1 cellular context compared by ENCODE assay signal in genomic region chr6:33410050-33410710, GRCh38.
A peak's percentile ranks its signal among the peaks of the same experiment; 100 is the strongest.
TF ChIP-seq lines count a peak whose summit lies in the region.

No MANE protein-coding gene starts in this region.

TF ChIP-seq in SK-N-SH, 30 proteins besides CTCF, POLR2A, EP300 and RAD21 (continued from another document):
- no peak for TF ChIP-seq SMC3 (IDR thresholded peaks at IDR 0.05; ENCODE audit: low read depth, low read length)
- no peak for TF ChIP-seq MEF2A (IDR thresholded peaks at IDR 0.05; ENCODE audit: borderline replicate concordance, low read depth)
- TF ChIP-seq RFX5 (IDR thresholded peaks at IDR 0.05; ENCODE audit: low read length) = peak; percentile 72; the same call in 1 of the 2 replicates
- TF ChIP-seq ELF1 (IDR thresholded peaks at IDR 0.05) = peak; percentile 56
- TF ChIP-seq TCF12 (IDR thresholded peaks at IDR 0.05) = no peak
- no peak; the same call in 1 of the 2 replicates for TF ChIP-seq JUND (IDR thresholded peaks at IDR 0.05)
- TF ChIP-seq NFIC (IDR thresholded peaks at IDR 0.05; ENCODE audit: borderline replicate concordance) = no peak; the same call in 1 of the 2 replicates
- peak; percentile 71 for TF ChIP-seq NRF1 (IDR thresholded peaks at IDR 0.05; ENCODE audit: low read depth, low read length)
- TF ChIP-seq EZH2phosphoT487 (IDR thresholded peaks at IDR 0.05; ENCODE audit: borderline replicate concordance, low read depth) = no peak
- peak; percentile 90 for TF ChIP-seq MXI1 (IDR thresholded peaks at IDR 0.05; ENCODE audit: low read depth, low read length)
- TF ChIP-seq, protein P1, sequence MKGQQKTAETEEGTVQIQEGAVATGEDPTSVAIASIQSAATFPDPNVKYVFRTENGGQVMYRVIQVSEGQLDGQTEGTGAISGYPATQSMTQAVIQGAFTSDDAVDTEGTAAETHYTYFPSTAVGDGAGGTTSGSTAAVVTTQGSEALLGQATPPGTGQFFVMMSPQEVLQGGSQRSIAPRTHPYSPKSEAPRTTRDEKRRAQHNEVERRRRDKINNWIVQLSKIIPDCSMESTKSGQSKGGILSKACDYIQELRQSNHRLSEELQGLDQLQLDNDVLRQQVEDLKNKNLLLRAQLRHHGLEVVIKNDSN (IDR thresholded peaks at IDR 0.05; ENCODE audit: borderline replicate concordance, low read depth) = no peak
- no peak for TF ChIP-seq RXRA (IDR thresholded peaks at IDR 0.05; ENCODE audit: borderline replicate concordance, low read depth)
- no peak for TF ChIP-seq RCOR1 (IDR thresholded peaks at IDR 0.05; ENCODE audit: low read length)
- peak; percentile 91 for TF ChIP-seq MAX (IDR thresholded peaks at IDR 0.05; ENCODE audit: low read depth)
- no peak for TF ChIP-seq GATA2 (CRISPR knock-in tag; IDR thresholded peaks at IDR 0.05)
- peak; percentile 50; the same call in 1 of the 2 replicates for TF ChIP-seq FOXJ3 (CRISPR knock-in tag; IDR thresholded peaks at IDR 0.05)
- TF ChIP-seq, protein P2, sequence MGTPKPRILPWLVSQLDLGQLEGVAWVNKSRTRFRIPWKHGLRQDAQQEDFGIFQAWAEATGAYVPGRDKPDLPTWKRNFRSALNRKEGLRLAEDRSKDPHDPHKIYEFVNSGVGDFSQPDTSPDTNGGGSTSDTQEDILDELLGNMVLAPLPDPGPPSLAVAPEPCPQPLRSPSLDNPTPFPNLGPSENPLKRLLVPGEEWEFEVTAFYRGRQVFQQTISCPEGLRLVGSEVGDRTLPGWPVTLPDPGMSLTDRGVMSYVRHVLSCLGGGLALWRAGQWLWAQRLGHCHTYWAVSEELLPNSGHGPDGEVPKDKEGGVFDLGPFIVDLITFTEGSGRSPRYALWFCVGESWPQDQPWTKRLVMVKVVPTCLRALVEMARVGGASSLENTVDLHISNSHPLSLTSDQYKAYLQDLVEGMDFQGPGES (IDR thresholded peaks at IDR 0.05; ENCODE audit: low read depth, low read length) = peak; percentile 30; the same call in 1 of the 2 replicates
- TF ChIP-seq TEAD4 (IDR thresholded peaks at IDR 0.05; ENCODE audit: borderline replicate concordance, insufficient read depth) = no peak
- TF ChIP-seq, protein P3, sequence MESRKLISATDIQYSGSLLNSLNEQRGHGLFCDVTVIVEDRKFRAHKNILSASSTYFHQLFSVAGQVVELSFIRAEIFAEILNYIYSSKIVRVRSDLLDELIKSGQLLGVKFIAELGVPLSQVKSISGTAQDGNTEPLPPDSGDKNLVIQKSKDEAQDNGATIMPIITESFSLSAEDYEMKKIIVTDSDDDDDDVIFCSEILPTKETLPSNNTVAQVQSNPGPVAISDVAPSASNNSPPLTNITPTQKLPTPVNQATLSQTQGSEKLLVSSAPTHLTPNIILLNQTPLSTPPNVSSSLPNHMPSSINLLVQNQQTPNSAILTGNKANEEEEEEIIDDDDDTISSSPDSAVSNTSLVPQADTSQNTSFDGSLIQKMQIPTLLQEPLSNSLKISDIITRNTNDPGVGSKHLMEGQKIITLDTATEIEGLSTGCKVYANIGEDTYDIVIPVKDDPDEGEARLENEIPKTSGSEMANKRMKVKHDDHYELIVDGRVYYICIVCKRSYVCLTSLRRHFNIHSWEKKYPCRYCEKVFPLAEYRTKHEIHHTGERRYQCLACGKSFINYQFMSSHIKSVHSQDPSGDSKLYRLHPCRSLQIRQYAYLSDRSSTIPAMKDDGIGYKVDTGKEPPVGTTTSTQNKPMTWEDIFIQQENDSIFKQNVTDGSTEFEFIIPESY (IDR thresholded peaks at IDR 0.05; ENCODE audit: borderline replicate concordance, low read depth) = 0 out of 2 replicates have a peak, but pooled peaks have one; percentile 40
- TF ChIP-seq TAF1 (IDR thresholded peaks at IDR 0.05; ENCODE audit: borderline replicate concordance, low read depth, low read length) = peak; percentile 15; the same call in 1 of the 2 replicates
- TF ChIP-seq CHD2 (IDR thresholded peaks at IDR 0.05; ENCODE audit: low read length, partially characterized antibody) = peak; percentile 75
- TF ChIP-seq, protein P4, sequence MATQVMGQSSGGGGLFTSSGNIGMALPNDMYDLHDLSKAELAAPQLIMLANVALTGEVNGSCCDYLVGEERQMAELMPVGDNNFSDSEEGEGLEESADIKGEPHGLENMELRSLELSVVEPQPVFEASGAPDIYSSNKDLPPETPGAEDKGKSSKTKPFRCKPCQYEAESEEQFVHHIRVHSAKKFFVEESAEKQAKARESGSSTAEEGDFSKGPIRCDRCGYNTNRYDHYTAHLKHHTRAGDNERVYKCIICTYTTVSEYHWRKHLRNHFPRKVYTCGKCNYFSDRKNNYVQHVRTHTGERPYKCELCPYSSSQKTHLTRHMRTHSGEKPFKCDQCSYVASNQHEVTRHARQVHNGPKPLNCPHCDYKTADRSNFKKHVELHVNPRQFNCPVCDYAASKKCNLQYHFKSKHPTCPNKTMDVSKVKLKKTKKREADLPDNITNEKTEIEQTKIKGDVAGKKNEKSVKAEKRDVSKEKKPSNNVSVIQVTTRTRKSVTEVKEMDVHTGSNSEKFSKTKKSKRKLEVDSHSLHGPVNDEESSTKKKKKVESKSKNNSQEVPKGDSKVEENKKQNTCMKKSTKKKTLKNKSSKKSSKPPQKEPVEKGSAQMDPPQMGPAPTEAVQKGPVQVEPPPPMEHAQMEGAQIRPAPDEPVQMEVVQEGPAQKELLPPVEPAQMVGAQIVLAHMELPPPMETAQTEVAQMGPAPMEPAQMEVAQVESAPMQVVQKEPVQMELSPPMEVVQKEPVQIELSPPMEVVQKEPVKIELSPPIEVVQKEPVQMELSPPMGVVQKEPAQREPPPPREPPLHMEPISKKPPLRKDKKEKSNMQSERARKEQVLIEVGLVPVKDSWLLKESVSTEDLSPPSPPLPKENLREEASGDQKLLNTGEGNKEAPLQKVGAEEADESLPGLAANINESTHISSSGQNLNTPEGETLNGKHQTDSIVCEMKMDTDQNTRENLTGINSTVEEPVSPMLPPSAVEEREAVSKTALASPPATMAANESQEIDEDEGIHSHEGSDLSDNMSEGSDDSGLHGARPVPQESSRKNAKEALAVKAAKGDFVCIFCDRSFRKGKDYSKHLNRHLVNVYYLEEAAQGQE (IDR thresholded peaks at IDR 0.05; ENCODE audit: low read depth, low read length) = no peak
- peak; percentile 64 for TF ChIP-seq GABPA (IDR thresholded peaks at IDR 0.05; ENCODE audit: low read depth)
- peak; percentile 65; the same call in 1 of the 2 replicates for TF ChIP-seq SIN3A (IDR thresholded peaks at IDR 0.05; ENCODE audit: borderline replicate concordance, low read depth, low read length)
- TF ChIP-seq YY1 (IDR thresholded peaks at IDR 0.05; ENCODE audit: low read depth) = no peak
- no peak for TF ChIP-seq FOSL2 (IDR thresholded peaks at IDR 0.05; ENCODE audit: borderline replicate concordance, low read depth)
TF ChIP-seq in SK-N-SH: peak in this region for 14.
